In genomic region chr10:71218833-71219120, GRCh38 we compare ENCODE assay signal across 26 cellular contexts. TPM values are rescaled to one million over a fixed set of nuclear protein-coding genes. Genes with fewer than 3 reads are reported as not detected.
A peak's percentile ranks its signal among the peaks of the same experiment; 100 is the strongest.
DNase-seq lines count a peak whose midpoint lies in the region; ATAC-seq, FAIRE-seq and TF ChIP-seq lines count a peak whose summit lies in the region.
"Had no signal": no experiment of that assay in that cellular context is flagged by ENCODE, and none has a peak within 500 bp of the region (broad histone marks: within the 10 kb centered on the region; RNA-seq: fewer than 3 reads in every experiment).

No MANE protein-coding gene starts in this region.

- TF ChIP-seq RAD21 in K562 (CRISPR knock-in tag; conservative IDR thresholded peaks at IDR 0.05 in 1 of 2, IDR thresholded peaks at IDR 0.05 in 1 of 2): no peak

- intact Hi-C loops in cardiac septum (cut with DNase I): loop anchor here (2.0 kb wide), 1 partner anchor 14 kb away; no protein-coding TSS in a partner anchor
- intact Hi-C loops in left cardiac atrium (cut with DNase I): loop anchor here in 1 of 2 donors (10.0 kb wide), 1 partner anchor 154 kb away; no protein-coding TSS in a partner anchor
- intact Hi-C loops in K562 (cut with micrococcal nuclease): no loop called here

- peaks cover 2 to 44% of the 10 kb centered on the region in 2 experiments; a peak in 4 of 5 replicates for H3K27me3 ChIP-seq in K562 (ENCODE audit: control insufficient read depth in 2 of 2, insufficient read depth in 2 of 2, low read length in 2 of 2)
- H3K27me3 ChIP-seq in keratinocyte (ENCODE audit: control insufficient read depth, extremely low read depth, insufficient read depth, low read length): peaks cover 11% of the 10 kb centered on the region

- H4K20me1 ChIP-seq in K562 (replicated peaks; ENCODE audit: control insufficient read depth, insufficient read depth, low read length) (peaks cover 41% of the 10 kb centered on the region), keratinocyte (ENCODE audit: control insufficient read depth, extremely low read depth, insufficient read depth, low read length) (no peaks in the 10 kb centered on the region)

- TF ChIP-seq EP300 in K562 (IDR thresholded peaks at IDR 0.05; ENCODE audit: low read length): no peak

- dilution Hi-C loops in keratinocyte (cut with MboI; ENCODE audit: extremely low pct_ligation_motif_present, low sequenced_read_pairs): no loop called here

- peaks cover 37% of the 10 kb centered on the region for H3K4me1 Mint-ChIP-seq in type B pancreatic cell (ENCODE audit: unreplicated experiment)

- no peaks in the 10 kb centered on the region for H3K9me3 ChIP-seq in K562 (replicated peaks; ENCODE audit: control insufficient read depth, insufficient read depth, low read depth, low read length)
- H3K9me3 ChIP-seq in keratinocyte (ENCODE audit: control insufficient read depth, low read depth, low read length): no peaks in the 10 kb centered on the region
- H3K9me3 ChIP-seq: A549, colonic mucosa, HAP-1, psoas muscle had no signal

- H3K27me3 Mint-ChIP-seq in type B pancreatic cell: peaks cover 19% of the 10 kb centered on the region

- ATAC-seq in left cardiac atrium (no peak), K562 (no peak), HG02610 (IDR thresholded peaks at IDR 0.05; ENCODE audit: unreplicated experiment) (no peak), GM18505 (IDR thresholded peaks at IDR 0.05; ENCODE audit: unreplicated experiment) (no peak)
- ATAC-seq: CD8-positive, alpha-beta T cell had no signal

- TF ChIP-seq POLR2A in K562 (conservative IDR thresholded peaks at IDR 0.05) (no peak), GM18505 (IDR thresholded peaks at IDR 0.05; ENCODE audit: borderline replicate concordance, extremely low read depth, insufficient read depth, insufficient read length) (no peak)

- TF ChIP-seq CTCF in K562 (IDR thresholded peaks at IDR 0.05 in 2 of 3, conservative IDR thresholded peaks at IDR 0.05 in 1 of 3; ENCODE audit: insufficient read depth in 2 of 3, low read depth in 1 of 3, low read length in 3 of 3): no peak
- no peak for TF ChIP-seq CTCF in keratinocyte (optimal IDR thresholded peaks at IDR 0.05 in 1 of 3, IDR thresholded peaks at IDR 0.05 in 1 of 3, conservative IDR thresholded peaks at IDR 0.05 in 1 of 3; ENCODE audit: extremely low read depth in 1 of 3, insufficient read depth in 2 of 3, low read length in 3 of 3)
- TF ChIP-seq CTCF in type B pancreatic cell (conservative IDR thresholded peaks at IDR 0.05): no peak

- H3K27ac ChIP-seq in K562 (ENCODE audit: extremely low read depth, low read depth, low read length) (no peak overlapping the region), keratinocyte (ENCODE audit: control insufficient read depth, insufficient read depth, low read length) (no peak overlapping the region)
- H3K27ac ChIP-seq: A549, colonic mucosa, psoas muscle, VCaP had no signal

- H3K4me2 ChIP-seq in K562 (ENCODE audit: insufficient read depth, low read length) (no peak overlapping the region), keratinocyte (ENCODE audit: control insufficient read depth, extremely low read depth, insufficient read depth, low read depth, low read length) (no peak overlapping the region)
- H3K4me2 ChIP-seq: A549 had no signal

- DNase-seq in cardiac septum (ENCODE audit: low spot score) (peak; percentile 47), left cardiac atrium (no peak), K562 (ENCODE audit: extremely low read depth in 1 of 4, low spot score in 3 of 4) (no peak), keratinocyte (ENCODE audit: low read depth, low spot score) (no peak), type B pancreatic cell (ENCODE audit: extremely low spot score, unreplicated experiment) (no peak), frontal cortex (ENCODE audit: low spot score in 2 of 2) (no peak)
- DNase-seq: activated CD4-positive, alpha-beta T cell treated with anti-CD3 and anti-CD28 coated beads, Interleukin-2, amount 10 ng/mL, durations not matched to agents 24 days and 14 days; activated naive CD4-positive, alpha-beta T cell treated with Interleukin-2 at 50 U/mL for 16 hours; activated T-cell treated with anti-CD3 and anti-CD28 coated beads, Interleukin-2, amount 50 U/mL, for 48 hours; AML-193; CD8-positive, alpha-beta T cell; colonic mucosa; DMS 273 treated with DMSO at 0.1 percent for 48 hours; effector memory CD8-positive, alpha-beta T cell; erythroblast; NCI-H1436; psoas muscle; stimulated activated naive CD4-positive, alpha-beta T cell treated with Interleukin-2 at 50 U/mL for 16 hours; SW 1271; T-helper 9 cell had no signal

- H3K36me3 Mint-ChIP-seq in type B pancreatic cell: no peaks in the 10 kb centered on the region
- H3K36me3 Mint-ChIP-seq: brain; CD8-positive, alpha-beta T cell had no signal

- H3K4me3 ChIP-seq in K562 (no peak overlapping the region), keratinocyte (ENCODE audit: control insufficient read depth in 2 of 3, extremely low read depth in 1 of 3, insufficient read depth in 2 of 3, low read depth in 1 of 3, low read length in 3 of 3) (no peak overlapping the region)
- H3K4me3 ChIP-seq: A549, colonic mucosa, HAP-1, psoas muscle had no signal

- H3K9me1 ChIP-seq in K562 (ENCODE audit: control insufficient read depth, insufficient read depth, low read length) (no peaks in the 10 kb centered on the region), keratinocyte (ENCODE audit: control insufficient read depth, extremely low read depth, insufficient read depth, low read length) (peaks cover 2% of the 10 kb centered on the region)

- H3K36me3 ChIP-seq in K562 (ENCODE audit: control insufficient read depth, insufficient read depth, low read length): no peaks in the 10 kb centered on the region
- H3K36me3 ChIP-seq in keratinocyte (ENCODE audit: control insufficient read depth in 2 of 2, extremely low read depth in 1 of 2, insufficient read depth in 2 of 2, low read length in 2 of 2): no peaks in the 10 kb centered on the region
- H3K36me3 ChIP-seq: colonic mucosa, HAP-1 had no signal

- WGBS in K562 (ENCODE audit: insufficient coverage, low coverage, missing lambda C conversion rate): 20% methylated on average over 5 of the region's 5 CpGs

- no peak overlapping the region for H3K27ac Mint-ChIP-seq in type B pancreatic cell
- H3K27ac Mint-ChIP-seq: activated CD4-positive, alpha-beta T cell treated with anti-CD3 and anti-CD28 coated beads, Interleukin-2, amount 10 ng/mL, durations not matched to agents 24 days and 14 days; CD8-positive, alpha-beta T cell; effector memory CD8-positive, alpha-beta T cell had no signal

- in situ Hi-C loops in K562 (cut with MboI): no loop called here

- POLR2A ChIA-PET in K562 (lab: Yijun Ruan, JAX): interaction anchor here (0.6 to 2.2 kb wide), 6 partner anchors 8 to 331 kb away, joined by 3 to 6 read pairs (median 3); no protein-coding TSS in a partner anchor

- H3K79me2 ChIP-seq in K562 (ENCODE audit: control insufficient read depth, insufficient read depth, low read length) (no peaks in the 10 kb centered on the region), keratinocyte (ENCODE audit: control insufficient read depth, insufficient read depth, low read length) (no peaks in the 10 kb centered on the region)

- FAIRE-seq in K562 (lab: Jason Lieb, UNC) (no peak), keratinocyte (lab: Jason Lieb, UNC) (no peak), frontal cortex (lab: Jason Lieb, UNC) (no peak)
- FAIRE-seq: A549 had no signal

- no peaks in the 10 kb centered on the region for H3K9me3 Mint-ChIP-seq in type B pancreatic cell
- H3K9me3 Mint-ChIP-seq: activated CD4-positive, alpha-beta T cell treated with anti-CD3 and anti-CD28 coated beads, Interleukin-2, amount 10 ng/mL, durations not matched to agents 24 days and 14 days; brain; CD8-positive, alpha-beta T cell; effector memory CD8-positive, alpha-beta T cell had no signal

- H2AFZ ChIP-seq in K562 (ENCODE audit: low read depth, low read length) (no peak overlapping the region), keratinocyte (ENCODE audit: control insufficient read depth, low read length) (no peak overlapping the region)

- peak overlapping the region; percentile 41 for H3K4me3 Mint-ChIP-seq in type B pancreatic cell

- no TSS peak for BruUV-seq in K562 (replicated peaks; lab: Mats Ljungman, UMichigan)

- CTCF ChIA-PET in K562 (lab: Yijun Ruan, JAX; ENCODE audit: low intra/inter-chr PET ratio): no interaction called here

- H3K4me1 ChIP-seq in K562 (replicated peaks in 1 of 2; ENCODE audit: control insufficient read depth in 2 of 2, insufficient read depth in 2 of 2, low read length in 2 of 2) (peaks cover 16 to 18% of the 10 kb centered on the region in 2 experiments), keratinocyte (ENCODE audit: control insufficient read depth, extremely low read depth, insufficient read depth, low read length) (peaks cover 21% of the 10 kb centered on the region)
- H3K4me1 ChIP-seq: colonic mucosa had no signal

- H3K9ac ChIP-seq in K562 (ENCODE audit: insufficient read depth in 1 of 2, low read depth in 2 of 2, low read length in 2 of 2) (no peak overlapping the region), keratinocyte (ENCODE audit: control insufficient read depth, extremely low read depth, insufficient read depth, low read length) (peak overlapping the region; percentile 6)

RNA-seq across cellular contexts. Expression of gene UNC5B, which starts 6.4 kb away (rescaled TPM):
- 22.4 TPM for total RNA-seq in cardiac septum
- total RNA-seq in left cardiac atrium: 10 to 100 TPM; 12.4 to 17.7 TPM
- 1.5 and 4.5 TPM in 2 replicates for total RNA-seq in K562 (2011; cell fraction: chromatin; rRNA removed; ENCODE audit: low replicate concordance)
- total RNA-seq in K562 (2011; cell fraction: nucleolus; rRNA removed): 3.7 and 5.2 TPM in 2 replicates
- total RNA-seq in K562 (2011; cell fraction: nucleoplasm; rRNA removed): 3.3 and 3.7 TPM in 2 replicates
- 5.0 and 6.5 TPM in 2 replicates for total RNA-seq in K562 (2014; rRNA removed)
- 1.7 and 2.1 TPM in 2 replicates for total RNA-seq in K562 (2014; rRNA removed; fragmentation: Illumina TruSeq; extraction: Trizol)
- total RNA-seq in K562 (2015; rRNA removed; fragmentation: Illumina TruSeq; extraction: Trizol): 2.0 and 2.5 TPM in 2 replicates
- 7.6 and 8.4 TPM in 2 replicates for total RNA-seq in K562 (2021)
- 1.1 and 1.9 TPM in 2 replicates for polyA plus RNA-seq in K562 (2011; rRNA removed)
- polyA plus RNA-seq in K562 (2011; cell fraction: cytosol; rRNA removed): 1.7 and 2.5 TPM in 2 replicates
- polyA plus RNA-seq in K562 (2011; cell fraction: nucleus; rRNA removed): 4.6 and 5.8 TPM in 2 replicates
- polyA plus RNA-seq in K562 (2012): 7.0 and 71.7 TPM in 2 replicates
- polyA plus RNA-seq in K562 (2014; fragmentation: Illumina TruSeq; extraction: Trizol): 5.4 and 7.2 TPM in 2 replicates
- under 1 TPM; 0.10 to 0.11 TPM for polyA plus RNA-seq in K562 (2014; fragmentation: Nextera tagmentation; extraction: Ambion mirVana)
- 5.7 TPM in 2 replicates for polyA plus RNA-seq in K562 (2014; rRNA removed)
- polyA minus RNA-seq in K562 (2011; rRNA and poly(A)+ RNA removed): 0.57 and 0.95 TPM in 2 replicates
- polyA minus RNA-seq in K562 (2011; cell fraction: cytosol; rRNA and poly(A)+ RNA removed): 1.2 and 1.5 TPM in 2 replicates
- 1.1 and 1.3 TPM in 2 replicates for polyA minus RNA-seq in K562 (2011; cell fraction: nucleus; rRNA and poly(A)+ RNA removed)
- polyA plus RNA-seq in keratinocyte: 0.96 to 3.1 TPM (median 1.1 TPM) in 3 replicates
- 10.8 TPM for polyA plus RNA-seq in keratinocyte (2011; ENCODE audit: low read depth)
- polyA plus RNA-seq in keratinocyte (2011; cell fraction: cytosol; rRNA removed): 0.84 and 0.92 TPM in 2 replicates
- 5.1 and 6.0 TPM in 2 replicates for polyA plus RNA-seq in keratinocyte (2011; cell fraction: nucleus; rRNA removed)
- 1.2 and 23.9 TPM in 2 replicates for polyA plus RNA-seq in keratinocyte (2012; ENCODE audit: low replicate concordance)
- 2.4 to 5.0 TPM (median 3.4 TPM) in 3 replicates for polyA minus RNA-seq in keratinocyte
- polyA minus RNA-seq in keratinocyte (2011; cell fraction: cytosol; rRNA and poly(A)+ RNA removed): 2.9 TPM
- 6.2 and 7.8 TPM in 2 replicates for polyA minus RNA-seq in keratinocyte (2011; cell fraction: nucleus; rRNA and poly(A)+ RNA removed)
- total RNA-seq in type B pancreatic cell (ENCODE audit: low replicate concordance): 16.3 and 22.4 TPM in 2 replicates
- total RNA-seq in frontal cortex: 2.9 TPM
